ENCODE assay signal across 1 cellular context in the genomic region with DNA sequence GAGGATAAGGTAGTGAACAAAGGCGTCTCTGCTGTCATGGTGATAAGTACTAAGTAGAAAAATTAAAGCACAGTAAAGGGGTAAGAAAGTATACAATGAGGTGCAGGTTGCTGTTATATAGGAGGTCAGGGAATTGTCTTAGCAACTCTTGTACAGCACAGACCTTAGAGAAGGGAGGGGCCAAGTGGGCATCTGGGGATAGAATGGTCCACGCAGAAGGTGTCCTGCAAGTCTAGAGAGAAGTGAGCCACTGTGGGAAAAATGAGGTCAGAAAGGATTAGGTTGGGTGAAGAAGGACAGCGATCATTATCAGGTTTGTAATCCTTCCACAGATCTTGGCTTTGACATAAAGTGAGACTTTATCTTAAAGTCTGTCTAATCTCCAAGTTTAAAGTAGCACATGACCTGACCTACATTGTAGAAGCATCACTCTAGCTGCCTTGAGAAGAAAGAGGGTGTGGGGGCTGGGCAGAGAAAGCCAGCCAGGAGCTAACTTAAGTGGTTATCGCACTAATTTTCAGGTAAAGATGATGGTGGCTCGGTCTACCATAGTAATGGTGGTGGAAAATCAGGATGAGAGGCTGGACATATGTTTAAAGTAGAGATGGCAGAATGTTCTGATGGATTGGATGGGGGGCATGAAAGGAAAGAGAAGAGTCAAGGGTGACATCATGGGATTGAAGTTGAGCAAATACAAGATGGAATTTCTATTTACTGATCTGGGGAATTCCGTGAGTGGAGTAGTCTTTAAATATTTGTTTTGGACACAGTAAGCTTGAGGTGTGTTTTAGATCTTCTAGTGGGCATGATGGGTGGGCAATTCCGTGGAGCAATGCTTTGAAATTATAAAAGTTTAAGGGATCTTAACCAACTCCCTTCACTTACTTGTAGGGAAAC.
A peak's percentile ranks its signal among the peaks of the same experiment; 100 is the strongest.
TF ChIP-seq lines count a peak whose summit lies in the region.

No MANE protein-coding gene starts in this region.

TF ChIP-seq in HepG2, 621 proteins besides CTCF, POLR2A, EP300 and RAD21 (continued from another document and continues in another):
- TF ChIP-seq SMARCC2 (IDR thresholded peaks at IDR 0.05) (no peak), ZNF10 (CRISPR knock-in tag; IDR thresholded peaks at IDR 0.05; ENCODE audit: borderline replicate concordance, low read depth) (no peak), NCOA1 (CRISPR knock-in tag; IDR thresholded peaks at IDR 0.05) (peak; percentile 43; the same call in 1 of the 2 replicates), BHLHE40 (IDR thresholded peaks at IDR 0.05; ENCODE audit: low read length) (no peak), RELA (CRISPR knock-in tag; IDR thresholded peaks at IDR 0.05) (0 out of 2 replicates have a peak, but pooled peaks have one; percentile 89), ZNF274 (CRISPR knock-in tag; IDR thresholded peaks at IDR 0.05) (no peak), HNF4A (CRISPR knock-in tag; IDR thresholded peaks at IDR 0.05) (peak; percentile 50), ZFP36 (IDR thresholded peaks at IDR 0.05; ENCODE audit: borderline replicate concordance, low read depth, low read length, partially characterized antibody) (no peak), TP53 (CRISPR knock-in tag; conservative IDR thresholded peaks at IDR 0.05) (no peak), MAFG (CRISPR knock-in tag; IDR thresholded peaks at IDR 0.05) (no peak), FOXA3 (CRISPR knock-in tag; IDR thresholded peaks at IDR 0.05) (peak; percentile 93), YEATS2 (CRISPR knock-in tag; IDR thresholded peaks at IDR 0.05; ENCODE audit: borderline replicate concordance) (no peak), ZNF713 (CRISPR knock-in tag; IDR thresholded peaks at IDR 0.05) (no peak), ZBTB20 (CRISPR knock-in tag; IDR thresholded peaks at IDR 0.05; ENCODE audit: borderline replicate concordance, low read depth) (peak; percentile 25; the same call in 1 of the 2 replicates), BORCS8-MEF2B (CRISPR knock-in tag; IDR thresholded peaks at IDR 0.05) (no peak), DPF2 (CRISPR knock-in tag; IDR thresholded peaks at IDR 0.05; ENCODE audit: borderline replicate concordance, low read depth) (no peak), U2AF2 (IDR thresholded peaks at IDR 0.05; ENCODE audit: low read depth, low read length) (no peak), ADNP (CRISPR knock-in tag; IDR thresholded peaks at IDR 0.05) (no peak), GTF2F1 (IDR thresholded peaks at IDR 0.05; ENCODE audit: low read length) (no peak), WIZ (CRISPR knock-in tag; IDR thresholded peaks at IDR 0.05) (no peak), ZNF263 (CRISPR knock-in tag; IDR thresholded peaks at IDR 0.05) (no peak), MED1 (CRISPR knock-in tag; IDR thresholded peaks at IDR 0.05) (peak; percentile 88), RAD51 (IDR thresholded peaks at IDR 0.05; ENCODE audit: borderline replicate concordance) (no peak), U2AF1 (optimal IDR thresholded peaks at IDR 0.05; ENCODE audit: low read depth, low read length) (no peak), TBX2 (CRISPR knock-in tag; IDR thresholded peaks at IDR 0.05; ENCODE audit: borderline replicate concordance) (peak; percentile 39; the same call in 1 of the 2 replicates), ZNF674 (CRISPR knock-in tag; IDR thresholded peaks at IDR 0.05; ENCODE audit: low read depth) (no peak), TBX3 (IDR thresholded peaks at IDR 0.05; ENCODE audit: borderline replicate concordance) (peak; percentile 85; the same call in 1 of the 2 replicates), AKAP8 (CRISPR knock-in tag; IDR thresholded peaks at IDR 0.05) (no peak)
- TF ChIP-seq, protein P1, sequence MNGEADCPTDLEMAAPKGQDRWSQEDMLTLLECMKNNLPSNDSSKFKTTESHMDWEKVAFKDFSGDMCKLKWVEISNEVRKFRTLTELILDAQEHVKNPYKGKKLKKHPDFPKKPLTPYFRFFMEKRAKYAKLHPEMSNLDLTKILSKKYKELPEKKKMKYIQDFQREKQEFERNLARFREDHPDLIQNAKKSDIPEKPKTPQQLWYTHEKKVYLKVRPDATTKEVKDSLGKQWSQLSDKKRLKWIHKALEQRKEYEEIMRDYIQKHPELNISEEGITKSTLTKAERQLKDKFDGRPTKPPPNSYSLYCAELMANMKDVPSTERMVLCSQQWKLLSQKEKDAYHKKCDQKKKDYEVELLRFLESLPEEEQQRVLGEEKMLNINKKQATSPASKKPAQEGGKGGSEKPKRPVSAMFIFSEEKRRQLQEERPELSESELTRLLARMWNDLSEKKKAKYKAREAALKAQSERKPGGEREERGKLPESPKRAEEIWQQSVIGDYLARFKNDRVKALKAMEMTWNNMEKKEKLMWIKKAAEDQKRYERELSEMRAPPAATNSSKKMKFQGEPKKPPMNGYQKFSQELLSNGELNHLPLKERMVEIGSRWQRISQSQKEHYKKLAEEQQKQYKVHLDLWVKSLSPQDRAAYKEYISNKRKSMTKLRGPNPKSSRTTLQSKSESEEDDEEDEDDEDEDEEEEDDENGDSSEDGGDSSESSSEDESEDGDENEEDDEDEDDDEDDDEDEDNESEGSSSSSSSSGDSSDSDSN (CRISPR knock-in tag; IDR thresholded peaks at IDR 0.05), result no peak
- TF ChIP-seq, protein P2, sequence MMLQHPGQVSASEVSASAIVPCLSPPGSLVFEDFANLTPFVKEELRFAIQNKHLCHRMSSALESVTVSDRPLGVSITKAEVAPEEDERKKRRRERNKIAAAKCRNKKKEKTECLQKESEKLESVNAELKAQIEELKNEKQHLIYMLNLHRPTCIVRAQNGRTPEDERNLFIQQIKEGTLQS (CRISPR knock-in tag; IDR thresholded peaks at IDR 0.05), result peak; percentile 85
- TF ChIP-seq, protein P3, sequence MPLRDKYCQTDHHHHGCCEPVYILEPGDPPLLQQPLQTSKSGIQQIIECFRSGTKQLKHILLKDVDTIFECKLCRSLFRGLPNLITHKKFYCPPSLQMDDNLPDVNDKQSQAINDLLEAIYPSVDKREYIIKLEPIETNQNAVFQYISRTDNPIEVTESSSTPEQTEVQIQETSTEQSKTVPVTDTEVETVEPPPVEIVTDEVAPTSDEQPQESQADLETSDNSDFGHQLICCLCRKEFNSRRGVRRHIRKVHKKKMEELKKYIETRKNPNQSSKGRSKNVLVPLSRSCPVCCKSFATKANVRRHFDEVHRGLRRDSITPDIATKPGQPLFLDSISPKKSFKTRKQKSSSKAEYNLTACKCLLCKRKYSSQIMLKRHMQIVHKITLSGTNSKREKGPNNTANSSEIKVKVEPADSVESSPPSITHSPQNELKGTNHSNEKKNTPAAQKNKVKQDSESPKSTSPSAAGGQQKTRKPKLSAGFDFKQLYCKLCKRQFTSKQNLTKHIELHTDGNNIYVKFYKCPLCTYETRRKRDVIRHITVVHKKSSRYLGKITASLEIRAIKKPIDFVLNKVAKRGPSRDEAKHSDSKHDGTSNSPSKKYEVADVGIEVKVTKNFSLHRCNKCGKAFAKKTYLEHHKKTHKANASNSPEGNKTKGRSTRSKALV (CRISPR knock-in tag; IDR thresholded peaks at IDR 0.05), result no peak
- TF ChIP-seq, protein P4, sequence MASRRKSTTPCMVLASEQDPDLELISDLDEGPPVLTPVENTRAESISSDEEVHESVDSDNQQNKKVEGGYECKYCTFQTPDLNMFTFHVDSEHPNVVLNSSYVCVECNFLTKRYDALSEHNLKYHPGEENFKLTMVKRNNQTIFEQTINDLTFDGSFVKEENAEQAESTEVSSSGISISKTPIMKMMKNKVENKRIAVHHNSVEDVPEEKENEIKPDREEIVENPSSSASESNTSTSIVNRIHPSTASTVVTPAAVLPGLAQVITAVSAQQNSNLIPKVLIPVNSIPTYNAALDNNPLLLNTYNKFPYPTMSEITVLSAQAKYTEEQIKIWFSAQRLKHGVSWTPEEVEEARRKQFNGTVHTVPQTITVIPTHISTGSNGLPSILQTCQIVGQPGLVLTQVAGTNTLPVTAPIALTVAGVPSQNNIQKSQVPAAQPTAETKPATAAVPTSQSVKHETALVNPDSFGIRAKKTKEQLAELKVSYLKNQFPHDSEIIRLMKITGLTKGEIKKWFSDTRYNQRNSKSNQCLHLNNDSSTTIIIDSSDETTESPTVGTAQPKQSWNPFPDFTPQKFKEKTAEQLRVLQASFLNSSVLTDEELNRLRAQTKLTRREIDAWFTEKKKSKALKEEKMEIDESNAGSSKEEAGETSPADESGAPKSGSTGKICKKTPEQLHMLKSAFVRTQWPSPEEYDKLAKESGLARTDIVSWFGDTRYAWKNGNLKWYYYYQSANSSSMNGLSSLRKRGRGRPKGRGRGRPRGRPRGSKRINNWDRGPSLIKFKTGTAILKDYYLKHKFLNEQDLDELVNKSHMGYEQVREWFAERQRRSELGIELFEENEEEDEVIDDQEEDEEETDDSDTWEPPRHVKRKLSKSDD (CRISPR knock-in tag; IDR thresholded peaks at IDR 0.05; ENCODE audit: low read depth), result no peak; the same call in 1 of the 2 replicates
- TF ChIP-seq, protein P5, sequence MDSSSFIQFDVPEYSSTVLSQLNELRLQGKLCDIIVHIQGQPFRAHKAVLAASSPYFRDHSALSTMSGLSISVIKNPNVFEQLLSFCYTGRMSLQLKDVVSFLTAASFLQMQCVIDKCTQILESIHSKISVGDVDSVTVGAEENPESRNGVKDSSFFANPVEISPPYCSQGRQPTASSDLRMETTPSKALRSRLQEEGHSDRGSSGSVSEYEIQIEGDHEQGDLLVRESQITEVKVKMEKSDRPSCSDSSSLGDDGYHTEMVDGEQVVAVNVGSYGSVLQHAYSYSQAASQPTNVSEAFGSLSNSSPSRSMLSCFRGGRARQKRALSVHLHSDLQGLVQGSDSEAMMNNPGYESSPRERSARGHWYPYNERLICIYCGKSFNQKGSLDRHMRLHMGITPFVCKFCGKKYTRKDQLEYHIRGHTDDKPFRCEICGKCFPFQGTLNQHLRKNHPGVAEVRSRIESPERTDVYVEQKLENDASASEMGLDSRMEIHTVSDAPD (CRISPR knock-in tag; IDR thresholded peaks at IDR 0.05), result no peak
- TF ChIP-seq, protein P6, sequence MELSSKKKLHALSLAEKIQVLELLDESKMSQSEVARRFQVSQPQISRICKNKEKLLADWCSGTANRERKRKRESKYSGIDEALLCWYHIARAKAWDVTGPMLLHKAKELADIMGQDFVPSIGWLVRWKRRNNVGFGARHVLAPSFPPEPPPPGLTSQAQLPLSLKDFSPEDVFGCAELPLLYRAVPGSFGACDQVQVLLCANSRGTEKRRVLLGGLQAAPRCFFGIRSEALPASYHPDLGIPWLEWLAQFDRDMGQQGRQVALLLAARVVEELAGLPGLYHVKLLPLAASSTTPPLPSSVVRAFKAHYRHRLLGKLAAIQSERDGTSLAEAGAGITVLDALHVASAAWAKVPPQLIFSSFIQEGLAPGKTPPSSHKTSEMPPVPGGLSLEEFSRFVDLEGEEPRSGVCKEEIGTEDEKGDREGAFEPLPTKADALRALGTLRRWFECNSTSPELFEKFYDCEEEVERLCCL (CRISPR knock-in tag; IDR thresholded peaks at IDR 0.05; ENCODE audit: borderline replicate concordance), result no peak
- TF ChIP-seq, protein P7, sequence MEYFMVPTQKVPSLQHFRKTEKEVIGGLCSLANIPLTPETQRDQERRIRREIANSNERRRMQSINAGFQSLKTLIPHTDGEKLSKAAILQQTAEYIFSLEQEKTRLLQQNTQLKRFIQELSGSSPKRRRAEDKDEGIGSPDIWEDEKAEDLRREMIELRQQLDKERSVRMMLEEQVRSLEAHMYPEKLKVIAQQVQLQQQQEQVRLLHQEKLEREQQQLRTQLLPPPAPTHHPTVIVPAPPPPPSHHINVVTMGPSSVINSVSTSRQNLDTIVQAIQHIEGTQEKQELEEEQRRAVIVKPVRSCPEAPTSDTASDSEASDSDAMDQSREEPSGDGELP (IDR thresholded peaks at IDR 0.05; ENCODE audit: borderline replicate concordance, low read depth), result peak; percentile 41; the same call in 1 of the 2 replicates
- TF ChIP-seq, protein P8, sequence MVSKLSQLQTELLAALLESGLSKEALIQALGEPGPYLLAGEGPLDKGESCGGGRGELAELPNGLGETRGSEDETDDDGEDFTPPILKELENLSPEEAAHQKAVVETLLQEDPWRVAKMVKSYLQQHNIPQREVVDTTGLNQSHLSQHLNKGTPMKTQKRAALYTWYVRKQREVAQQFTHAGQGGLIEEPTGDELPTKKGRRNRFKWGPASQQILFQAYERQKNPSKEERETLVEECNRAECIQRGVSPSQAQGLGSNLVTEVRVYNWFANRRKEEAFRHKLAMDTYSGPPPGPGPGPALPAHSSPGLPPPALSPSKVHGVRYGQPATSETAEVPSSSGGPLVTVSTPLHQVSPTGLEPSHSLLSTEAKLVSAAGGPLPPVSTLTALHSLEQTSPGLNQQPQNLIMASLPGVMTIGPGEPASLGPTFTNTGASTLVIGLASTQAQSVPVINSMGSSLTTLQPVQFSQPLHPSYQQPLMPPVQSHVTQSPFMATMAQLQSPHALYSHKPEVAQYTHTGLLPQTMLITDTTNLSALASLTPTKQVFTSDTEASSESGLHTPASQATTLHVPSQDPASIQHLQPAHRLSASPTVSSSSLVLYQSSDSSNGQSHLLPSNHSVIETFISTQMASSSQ (IDR thresholded peaks at IDR 0.05; ENCODE audit: low read depth), result peak; percentile 61; the same call in 1 of the 2 replicates
- TF ChIP-seq, protein P8 (CRISPR knock-in tag; IDR thresholded peaks at IDR 0.05; ENCODE audit: borderline replicate concordance), result peak; percentile 72; the same call in 1 of the 2 replicates
- TF ChIP-seq, protein P9, sequence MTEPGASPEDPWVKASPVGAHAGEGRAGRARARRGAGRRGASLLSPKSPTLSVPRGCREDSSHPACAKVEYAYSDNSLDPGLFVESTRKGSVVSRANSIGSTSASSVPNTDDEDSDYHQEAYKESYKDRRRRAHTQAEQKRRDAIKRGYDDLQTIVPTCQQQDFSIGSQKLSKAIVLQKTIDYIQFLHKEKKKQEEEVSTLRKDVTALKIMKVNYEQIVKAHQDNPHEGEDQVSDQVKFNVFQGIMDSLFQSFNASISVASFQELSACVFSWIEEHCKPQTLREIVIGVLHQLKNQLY (CRISPR knock-in tag; IDR thresholded peaks at IDR 0.05), result no peak
- TF ChIP-seq, protein P10, sequence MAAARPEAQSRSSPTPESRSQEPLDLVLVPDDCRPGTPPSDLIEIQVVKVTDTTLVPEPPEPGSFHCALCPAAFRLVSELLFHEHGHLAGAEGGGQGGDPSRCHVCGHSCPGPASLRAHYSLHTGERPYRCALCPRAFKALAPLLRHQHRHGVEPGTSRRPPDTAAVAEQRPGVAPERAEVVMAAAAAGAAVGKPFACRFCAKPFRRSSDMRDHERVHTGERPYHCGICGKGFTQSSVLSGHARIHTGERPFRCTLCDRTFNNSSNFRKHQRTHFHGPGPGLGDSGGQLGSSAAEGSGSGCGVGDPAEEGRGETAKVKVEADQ (CRISPR knock-in tag; IDR thresholded peaks at IDR 0.05; ENCODE audit: borderline replicate concordance), result no peak
